In genomic region chr2:65940856-65941255, GRCh38 we compare ENCODE assay signal across 29 cellular contexts.
"Had no signal": no experiment of that assay in that cellular context is flagged by ENCODE, and none has a peak within 500 bp of the region (broad histone marks: within the 10 kb centered on the region; RNA-seq: fewer than 3 reads in every experiment).

No MANE protein-coding gene starts in this region.

- H3K36me3 ChIP-seq: ascending aorta, cardiac muscle cell, colonic mucosa, gastroesophageal sphincter, stomach, thyroid gland had no signal

- H3K4me3 Mint-ChIP-seq: activated naive CD4-positive, alpha-beta T cell treated with anti-CD3 and anti-CD28 coated beads, Interleukin-2, amount 10 ng/mL, durations not matched to agents 7 days and 5 days; activated naive CD8-positive, alpha-beta T cell treated with anti-CD3 and anti-CD28 coated beads, Interleukin-2, amount 10 ng/mL, durations not matched to agents 7 days and 5 days; brain; natural killer cell treated with Interleukin-12 subunit alpha and Interleukin-12 subunit beta and Interleukin-15 and Interleukin-18, amount 100 ng/mL, for 72 hours; stimulated activated naive B cell treated with anti-CD40 and anti-IgM and Interleukin-4, amounts not matched to agents 10 μg/mL and 1 μg/mL and 100 μg/mL, for 72 hours; T-helper 17 cell had no signal

- H3K36me3 Mint-ChIP-seq: activated naive CD4-positive, alpha-beta T cell treated with anti-CD3 and anti-CD28 coated beads, Interleukin-2, amount 10 ng/mL, durations not matched to agents 7 days and 5 days; activated naive CD8-positive, alpha-beta T cell treated with anti-CD3 and anti-CD28 coated beads, Interleukin-2, amount 10 ng/mL, durations not matched to agents 7 days and 5 days; brain; natural killer cell treated with Interleukin-12 subunit alpha and Interleukin-12 subunit beta and Interleukin-15 and Interleukin-18, amount 100 ng/mL, for 72 hours; stimulated activated naive B cell treated with anti-CD40 and anti-IgM and Interleukin-4, amounts not matched to agents 10 μg/mL and 1 μg/mL and 100 μg/mL, for 72 hours had no signal

- H3K4me3 ChIP-seq: ascending aorta, cardiac muscle cell, colonic mucosa, dorsolateral prefrontal cortex, gastroesophageal sphincter, hepatocyte, mucosa of descending colon, stomach, thyroid gland had no signal

- H3K4me1 Mint-ChIP-seq: activated naive CD4-positive, alpha-beta T cell treated with anti-CD3 and anti-CD28 coated beads, Interleukin-2, amount 10 ng/mL, durations not matched to agents 7 days and 5 days; activated naive CD8-positive, alpha-beta T cell treated with anti-CD3 and anti-CD28 coated beads, Interleukin-2, amount 10 ng/mL, durations not matched to agents 7 days and 5 days; stimulated activated naive B cell treated with anti-CD40 and anti-IgM and Interleukin-4, amounts not matched to agents 10 μg/mL and 1 μg/mL and 100 μg/mL, for 72 hours; T-helper 17 cell had no signal

- H3K27me3 ChIP-seq: ascending aorta, cardiac muscle cell, colonic mucosa, gastroesophageal sphincter, hepatocyte, stomach, thyroid gland had no signal

- ATAC-seq: gastroesophageal sphincter; left cardiac atrium; left ventricle myocardium superior; mucosa of descending colon; natural killer cell treated with Interleukin-12 subunit alpha and Interleukin-12 subunit beta and Interleukin-15 and Interleukin-18, amount 100 ng/mL, for 72 hours; right cardiac atrium; stimulated activated naive B cell treated with anti-CD40 and anti-IgM and Interleukin-4, amounts not matched to agents 10 μg/mL and 1 μg/mL and 100 μg/mL, for 72 hours; T-helper 17 cell had no signal

- H3K27me3 Mint-ChIP-seq: activated naive CD4-positive, alpha-beta T cell treated with anti-CD3 and anti-CD28 coated beads, Interleukin-2, amount 10 ng/mL, durations not matched to agents 7 days and 5 days; activated naive CD8-positive, alpha-beta T cell treated with anti-CD3 and anti-CD28 coated beads, Interleukin-2, amount 10 ng/mL, durations not matched to agents 7 days and 5 days; natural killer cell treated with Interleukin-12 subunit alpha and Interleukin-12 subunit beta and Interleukin-15 and Interleukin-18, amount 100 ng/mL, for 72 hours; T-helper 17 cell had no signal

- DNase-seq: activated CD4-positive, alpha-beta T cell treated with anti-CD3 and anti-CD28 coated beads for 4 hours; activated CD4-positive, alpha-beta T cell treated with anti-CD3 and anti-CD28 coated beads, Interleukin-2, amount 50 U/mL, for 48 hours; activated CD8-positive, alpha-beta memory T cell treated with anti-CD3 and anti-CD28 coated beads for 24 hours; activated gamma-delta T cell; activated naive CD4-positive, alpha-beta T cell treated with anti-CD3 and anti-CD28 coated beads, Interleukin-2, amount 10 ng/mL, durations not matched to agents 7 days and 5 days; activated naive CD8-positive, alpha-beta T cell treated with anti-CD3 and anti-CD28 coated beads, Interleukin-2, amount 10 ng/mL, durations not matched to agents 7 days and 5 days; cerebellar nuclear complex; colonic mucosa; dorsolateral prefrontal cortex; effector memory CD4-positive, alpha-beta T cell; left cardiac atrium; left ventricle myocardium superior; mucosa of descending colon; posterior cingulate gyrus; right cardiac atrium; stimulated activated CD4-positive, alpha-beta T cell treated with anti-CD3 and anti-CD28 coated beads, Interleukin-15, amount 100 ng/mL, for 24 hours; stimulated activated CD4-positive, alpha-beta T cell treated with anti-CD3 and anti-CD28 coated beads, Interleukin-2, amount 100 ng/mL, for 24 hours; stimulated activated naive B cell treated with anti-CD40 and anti-IgM and Interleukin-4, amounts not matched to agents 10 μg/mL and 1 μg/mL and 100 μg/mL, for 72 hours; stomach; T-helper 17 cell; T1000; thyroid gland had no signal

- H3K27ac Mint-ChIP-seq: activated naive CD4-positive, alpha-beta T cell treated with anti-CD3 and anti-CD28 coated beads, Interleukin-2, amount 10 ng/mL, durations not matched to agents 7 days and 5 days; activated naive CD8-positive, alpha-beta T cell treated with anti-CD3 and anti-CD28 coated beads, Interleukin-2, amount 10 ng/mL, durations not matched to agents 7 days and 5 days; brain; natural killer cell treated with Interleukin-12 subunit alpha and Interleukin-12 subunit beta and Interleukin-15 and Interleukin-18, amount 100 ng/mL, for 72 hours; stimulated activated naive B cell treated with anti-CD40 and anti-IgM and Interleukin-4, amounts not matched to agents 10 μg/mL and 1 μg/mL and 100 μg/mL, for 72 hours; T-helper 17 cell had no signal

- H3K9me3 Mint-ChIP-seq: activated naive CD4-positive, alpha-beta T cell treated with anti-CD3 and anti-CD28 coated beads, Interleukin-2, amount 10 ng/mL, durations not matched to agents 7 days and 5 days; activated naive CD8-positive, alpha-beta T cell treated with anti-CD3 and anti-CD28 coated beads, Interleukin-2, amount 10 ng/mL, durations not matched to agents 7 days and 5 days; natural killer cell treated with Interleukin-12 subunit alpha and Interleukin-12 subunit beta and Interleukin-15 and Interleukin-18, amount 100 ng/mL, for 72 hours had no signal

- H3K9me3 ChIP-seq: ascending aorta, colonic mucosa, gastroesophageal sphincter, mucosa of descending colon, thyroid gland had no signal

- H3K4me1 ChIP-seq: ascending aorta, colonic mucosa, gastroesophageal sphincter, stomach, thyroid gland had no signal

- H3K27ac ChIP-seq: ascending aorta, cardiac muscle cell, colonic mucosa, dorsolateral prefrontal cortex, gastroesophageal sphincter, hepatocyte, stomach, thyroid gland, VCaP had no signal
